24 cellular contexts compared by ENCODE assay signal in the genomic region with DNA sequence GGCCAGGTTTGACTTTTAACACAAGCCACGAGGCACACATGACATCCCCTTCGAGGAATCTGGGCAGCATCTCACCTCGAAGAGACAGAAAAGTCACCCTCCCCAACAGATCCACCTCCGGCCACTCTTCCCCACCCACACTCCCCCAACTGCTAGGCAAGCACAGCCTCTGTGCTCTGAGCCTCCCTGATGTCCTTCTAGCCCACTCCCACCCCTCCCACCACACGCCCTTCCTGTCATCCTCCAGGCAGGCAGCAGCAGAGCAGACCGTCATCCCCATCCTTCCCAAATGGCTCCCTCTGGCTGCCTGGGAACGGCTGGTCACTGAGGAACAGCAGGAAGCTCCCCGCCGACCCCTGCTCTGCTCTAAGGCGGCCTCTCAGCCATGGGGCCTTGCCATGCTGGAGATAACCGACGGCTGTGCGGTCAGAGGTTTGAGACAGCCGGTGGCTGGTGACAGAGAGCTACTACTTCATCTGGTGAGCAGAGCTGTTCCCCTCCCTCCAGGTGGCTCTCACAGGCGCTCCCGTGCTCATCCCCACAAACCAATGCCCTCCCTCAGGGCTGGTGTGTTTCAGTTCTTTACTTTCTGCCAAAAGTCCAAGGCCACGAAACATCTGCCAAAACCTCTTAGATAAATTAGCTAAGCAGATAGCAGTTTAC. TPM values are rescaled to one million over a fixed set of nuclear protein-coding genes. Genes with fewer than 3 reads are reported as not detected.
DNase-seq lines count a peak whose midpoint lies in the region; ATAC-seq and TF ChIP-seq lines count a peak whose summit lies in the region.
"Had no signal": no experiment of that assay in that cellular context is flagged by ENCODE, and none has a peak within 500 bp of the region (broad histone marks: within the 10 kb centered on the region; RNA-seq: fewer than 3 reads in every experiment).

No MANE protein-coding gene starts in this region.

- H3K27me3 ChIP-seq in GM23338 (ENCODE audit: insufficient read depth) (no peaks in the 10 kb centered on the region), adipocyte (replicated peaks; ENCODE audit: control insufficient read depth, insufficient read depth, low read length) (no peaks in the 10 kb centered on the region)
- H3K27me3 ChIP-seq: BLaER1, gastrocnemius medialis had no signal

- H3K27ac ChIP-seq in GM23338 (ENCODE audit: low read depth) (no peak overlapping the region), skin epidermis (peak overlapping the region in 14 of 21 experiments; percentile 23 to 67 (median 50))
- H3K27ac ChIP-seq: BLaER1, gastrocnemius medialis had no signal

- H3K27me3 Mint-ChIP-seq in GM23338 (ENCODE audit: insufficient read depth, low read depth, poor library complexity), result peaks cover 2% of the 10 kb centered on the region
- no peaks in the 10 kb centered on the region for H3K27me3 Mint-ChIP-seq in activated naive CD8-positive, alpha-beta T cell treated with anti-CD3 and anti-CD28 coated beads for 36 hours
- H3K27me3 Mint-ChIP-seq: activated CD4-positive, alpha-beta memory T cell treated with anti-CD3 and anti-CD28 coated beads, Interleukin-2, amount 10 ng/mL, durations not matched to agents 7 days and 5 days; naive B cell had no signal

- 0 out of 4 replicates have a peak, but pooled peaks of 1 of the 2 experiments have one; percentile 13 for TF ChIP-seq CTCF in GM23338 (conservative IDR thresholded peaks at IDR 0.05; ENCODE audit: low read depth in 2 of 2)

- no peak overlapping the region for H2AFZ ChIP-seq in GM23338

- peak overlapping the region; percentile 38 for H3K9ac ChIP-seq in adipocyte (ENCODE audit: low read length)
- H3K9ac ChIP-seq: BLaER1 had no signal

- H3K9me2 ChIP-seq in GM23338 (ENCODE audit: insufficient read depth), result no peaks in the 10 kb centered on the region

- ATAC-seq in GM23338, result peak; percentile 26; the same call in 1 of the 3 replicates
- ATAC-seq: PC-3; stimulated activated naive CD8-positive, alpha-beta T cell treated with anti-CD3 and anti-CD28 coated beads, Interleukin-15, Interleukin-2, amounts not matched to agents 100 U/mL and 50 U/mL, for 24 hours had no signal

- no peak overlapping the region for H3K4me3 ChIP-seq in GM23338
- peak overlapping the region; percentile 49 for H3K4me3 ChIP-seq in adipocyte (ENCODE audit: low read length)
- H3K4me3 ChIP-seq in skin epidermis, result no peak overlapping the region
- H3K4me3 ChIP-seq: BLaER1, gastrocnemius medialis, smooth muscle cell had no signal

- H3K27ac Mint-ChIP-seq in GM23338, result no peak overlapping the region
- no peak overlapping the region for H3K27ac Mint-ChIP-seq in activated naive CD8-positive, alpha-beta T cell treated with anti-CD3 and anti-CD28 coated beads for 36 hours
- H3K27ac Mint-ChIP-seq: activated CD4-positive, alpha-beta memory T cell treated with anti-CD3 and anti-CD28 coated beads, Interleukin-2, amount 10 ng/mL, durations not matched to agents 7 days and 5 days had no signal

- no peaks in the 10 kb centered on the region for H3K9me3 ChIP-seq in adipocyte (ENCODE audit: control insufficient read depth, low read length)
- H3K9me3 ChIP-seq: BLaER1, gastrocnemius medialis had no signal

- H3F3A ChIP-seq in GM23338 (replicated peaks; ENCODE audit: low read depth), result no peaks in the 10 kb centered on the region

- H4K20me1 ChIP-seq in GM23338 (replicated peaks; ENCODE audit: insufficient read depth), result 0 out of 2 replicates have a peak, but pooled peaks cover 2% of the 10 kb centered on the region
- H4K20me1 ChIP-seq: BLaER1 had no signal

- H3K36me3 ChIP-seq in GM23338 (ENCODE audit: insufficient read depth), result no peaks in the 10 kb centered on the region
- peaks cover 2% of the 10 kb centered on the region for H3K36me3 ChIP-seq in adipocyte (ENCODE audit: control insufficient read depth, insufficient read depth, low read length, severe bottlenecking)
- H3K36me3 ChIP-seq: gastrocnemius medialis had no signal

- H3K9me3 Mint-ChIP-seq in GM23338, result no peaks in the 10 kb centered on the region
- H3K9me3 Mint-ChIP-seq in activated naive CD8-positive, alpha-beta T cell treated with anti-CD3 and anti-CD28 coated beads for 36 hours, result no peaks in the 10 kb centered on the region
- H3K9me3 Mint-ChIP-seq: activated CD4-positive, alpha-beta memory T cell treated with anti-CD3 and anti-CD28 coated beads, Interleukin-2, amount 10 ng/mL, durations not matched to agents 7 days and 5 days; naive B cell had no signal

- DNase-seq in GM23338 (ENCODE audit: low spot score) (no peak), adipocyte (ENCODE audit: low read depth) (no peak), mesenteric fat pad (ENCODE audit: low spot score) (peak; percentile 84), SKM-1 treated with dmso at 0.1 percent for 144 hours (lab: John Stamatoyannopoulos, UW; ENCODE audit: unreplicated experiment) (no peak), NCI-H1436 (lab: John Stamatoyannopoulos, UW) (no peak)
- DNase-seq in activated naive CD8-positive, alpha-beta T cell treated with anti-CD3 and anti-CD28 coated beads for 36 hours, result no peak
- DNase-seq: activated CD4-positive, alpha-beta memory T cell treated with anti-CD3 and anti-CD28 coated beads, Interleukin-2, amount 10 ng/mL, durations not matched to agents 7 days and 5 days; activated CD4-positive, CD25-positive, alpha-beta regulatory T cell treated with anti-CD3 and anti-CD28 coated beads, Interleukin-2, amount 50 U/mL, for 72 hours; activated CD8-positive, alpha-beta memory T cell treated with anti-CD3 and anti-CD28 coated beads, Interleukin-2, amount 50 U/mL, for 4 hours; activated naive CD4-positive, alpha-beta T cell treated with anti-CD3 and anti-CD28 coated beads, Interleukin-2, amount 50 U/mL, for 16 hours; EL; hippocampal formation; naive B cell; NCI-H2029; NCI-H524 treated with DMSO at 0.1 percent for 48 hours; NK-92 treated with Interleukin-12 subunit alpha and Interleukin-12 subunit beta, amount 100 ng/mL, for 24 hours; nucleus accumbens; PC-3; stimulated activated naive CD8-positive, alpha-beta T cell treated with anti-CD3 and anti-CD28 coated beads, Interleukin-15, Interleukin-2, amounts not matched to agents 100 U/mL and 50 U/mL, for 24 hours; T-helper 2 cell had no signal

- peaks cover 16% of the 10 kb centered on the region for H3K4me1 Mint-ChIP-seq in GM23338
- H3K4me1 Mint-ChIP-seq in activated naive CD8-positive, alpha-beta T cell treated with anti-CD3 and anti-CD28 coated beads for 36 hours, result peaks cover 2% of the 10 kb centered on the region
- H3K4me1 Mint-ChIP-seq: naive B cell had no signal

- no peak overlapping the region for H3K4me3 Mint-ChIP-seq in GM23338
- H3K4me3 Mint-ChIP-seq in activated naive CD8-positive, alpha-beta T cell treated with anti-CD3 and anti-CD28 coated beads for 36 hours, result no peak overlapping the region
- H3K4me3 Mint-ChIP-seq: activated CD4-positive, alpha-beta memory T cell treated with anti-CD3 and anti-CD28 coated beads, Interleukin-2, amount 10 ng/mL, durations not matched to agents 7 days and 5 days had no signal

- no peaks in the 10 kb centered on the region for H3K79me2 ChIP-seq in GM23338 (replicated peaks; ENCODE audit: insufficient read depth)

- no peak overlapping the region for H3K4me2 ChIP-seq in GM23338
- H3K4me2 ChIP-seq: BLaER1, smooth muscle cell had no signal

- no peaks in the 10 kb centered on the region; the same call in 1 of the 2 replicates for H3K4me1 ChIP-seq in GM23338 (ENCODE audit: insufficient read depth)
- peaks cover 22% of the 10 kb centered on the region for H3K4me1 ChIP-seq in adipocyte (ENCODE audit: control insufficient read depth, insufficient read depth, low read length)
- H3K4me1 ChIP-seq: gastrocnemius medialis had no signal

- peaks cover 10% of the 10 kb centered on the region; the same call in 2 of the 3 replicates for H3K36me3 Mint-ChIP-seq in GM23338 (ENCODE audit: low read depth)
- H3K36me3 Mint-ChIP-seq in activated naive CD8-positive, alpha-beta T cell treated with anti-CD3 and anti-CD28 coated beads for 36 hours, result peaks cover 19% of the 10 kb centered on the region

TF ChIP-seq in GM23338, 12 proteins besides CTCF, POLR2A, EP300 and RAD21 (continues in another document):
- TF ChIP-seq ZNF331 (CRISPR knock-in tag; IDR thresholded peaks at IDR 0.05; ENCODE audit: low read depth), result no peak
- TF ChIP-seq STAT1 (IDR thresholded peaks at IDR 0.05; ENCODE audit: unreplicated experiment), result no peak
- no peak for TF ChIP-seq JUNB (IDR thresholded peaks at IDR 0.05; ENCODE audit: unreplicated experiment)
- TF ChIP-seq NANOG (IDR thresholded peaks at IDR 0.05; ENCODE audit: borderline replicate concordance), result no peak
- no peak for TF ChIP-seq CREB1 (CRISPR knock-in tag; IDR thresholded peaks at IDR 0.05; ENCODE audit: low read depth)
- TF ChIP-seq EZH2phosphoT487 (IDR thresholded peaks at IDR 0.05; ENCODE audit: unreplicated experiment), result no peak
- no peak for TF ChIP-seq POLR2AphosphoS5 (IDR thresholded peaks at IDR 0.05; ENCODE audit: low read depth)

RNA-seq across cellular contexts. Expression of gene NPHP4, which starts 25.6 kb away (rescaled TPM):
- total RNA-seq in GM23338 (2014; rRNA removed; shearing (Covaris generic)), result 8.6 and 12.4 TPM in 2 replicates
- 2.4 and 2.5 TPM in 2 replicates for polyA plus RNA-seq in GM23338 (2016; fragmentation: Nextera tagmentation; extraction: Ambion mirVana)
- 37.6 TPM for total RNA-seq in mesenteric fat pad
- 10 to 100 TPM; 11.4 to 12.6 TPM for total RNA-seq in activated naive CD8-positive, alpha-beta T cell treated with anti-CD3 and anti-CD28 coated beads for 36 hours
